Comparison of ENCODE assay signal across 1 cellular context in the genomic region with DNA sequence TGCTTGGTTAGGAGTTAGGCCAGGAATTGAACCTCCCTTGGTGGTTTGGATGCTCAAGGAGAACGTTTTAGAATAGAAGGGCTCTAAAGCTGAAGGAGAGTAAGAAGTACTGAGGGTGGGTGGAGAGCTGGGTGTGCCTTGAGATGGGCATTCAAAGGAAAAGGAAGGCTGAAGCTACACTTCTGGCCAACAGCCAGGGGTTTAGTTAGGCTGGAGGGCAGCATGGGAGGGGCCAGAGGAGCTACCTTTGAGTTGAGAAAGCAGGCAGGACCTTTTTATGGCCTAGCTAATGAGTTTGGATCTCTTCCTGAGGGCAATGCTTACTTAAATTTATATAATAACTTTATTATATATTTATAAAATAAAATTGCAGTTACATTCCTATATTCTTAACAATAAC.
TF ChIP-seq lines count a peak whose summit lies in the region.

No MANE protein-coding gene starts in this region.

TF ChIP-seq in HCT116, 20 proteins besides CTCF, POLR2A, EP300 and RAD21 (continued from another document):
- TF ChIP-seq, protein P1, sequence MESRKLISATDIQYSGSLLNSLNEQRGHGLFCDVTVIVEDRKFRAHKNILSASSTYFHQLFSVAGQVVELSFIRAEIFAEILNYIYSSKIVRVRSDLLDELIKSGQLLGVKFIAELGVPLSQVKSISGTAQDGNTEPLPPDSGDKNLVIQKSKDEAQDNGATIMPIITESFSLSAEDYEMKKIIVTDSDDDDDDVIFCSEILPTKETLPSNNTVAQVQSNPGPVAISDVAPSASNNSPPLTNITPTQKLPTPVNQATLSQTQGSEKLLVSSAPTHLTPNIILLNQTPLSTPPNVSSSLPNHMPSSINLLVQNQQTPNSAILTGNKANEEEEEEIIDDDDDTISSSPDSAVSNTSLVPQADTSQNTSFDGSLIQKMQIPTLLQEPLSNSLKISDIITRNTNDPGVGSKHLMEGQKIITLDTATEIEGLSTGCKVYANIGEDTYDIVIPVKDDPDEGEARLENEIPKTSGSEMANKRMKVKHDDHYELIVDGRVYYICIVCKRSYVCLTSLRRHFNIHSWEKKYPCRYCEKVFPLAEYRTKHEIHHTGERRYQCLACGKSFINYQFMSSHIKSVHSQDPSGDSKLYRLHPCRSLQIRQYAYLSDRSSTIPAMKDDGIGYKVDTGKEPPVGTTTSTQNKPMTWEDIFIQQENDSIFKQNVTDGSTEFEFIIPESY (IDR thresholded peaks at IDR 0.05; ENCODE audit: extremely low read depth, insufficient replicate concordance, low read length): no peak
- TF ChIP-seq TCF7L2 (IDR thresholded peaks at IDR 0.05; ENCODE audit: borderline replicate concordance, extremely low read depth, insufficient read depth, insufficient read length) (no peak), ELF1 (IDR thresholded peaks at IDR 0.05; ENCODE audit: borderline replicate concordance, low read depth) (no peak), POLR2AphosphoS5 (IDR thresholded peaks at IDR 0.05; ENCODE audit: low read depth, low read length) (no peak), SP1 (IDR thresholded peaks at IDR 0.05; ENCODE audit: low read depth) (no peak), ZNF274 (IDR thresholded peaks at IDR 0.05; ENCODE audit: low read depth, low read length) (no peak), FOSL1 (IDR thresholded peaks at IDR 0.05; ENCODE audit: low read depth) (no peak), EZH2 (IDR thresholded peaks at IDR 0.05) (no peak), SRF (IDR thresholded peaks at IDR 0.05; ENCODE audit: low read depth) (no peak), CEBPB (IDR thresholded peaks at IDR 0.05; ENCODE audit: low read depth) (no peak), EZH2phosphoT487 (IDR thresholded peaks at IDR 0.05; ENCODE audit: borderline replicate concordance) (no peak)
- TF ChIP-seq, protein P2, sequence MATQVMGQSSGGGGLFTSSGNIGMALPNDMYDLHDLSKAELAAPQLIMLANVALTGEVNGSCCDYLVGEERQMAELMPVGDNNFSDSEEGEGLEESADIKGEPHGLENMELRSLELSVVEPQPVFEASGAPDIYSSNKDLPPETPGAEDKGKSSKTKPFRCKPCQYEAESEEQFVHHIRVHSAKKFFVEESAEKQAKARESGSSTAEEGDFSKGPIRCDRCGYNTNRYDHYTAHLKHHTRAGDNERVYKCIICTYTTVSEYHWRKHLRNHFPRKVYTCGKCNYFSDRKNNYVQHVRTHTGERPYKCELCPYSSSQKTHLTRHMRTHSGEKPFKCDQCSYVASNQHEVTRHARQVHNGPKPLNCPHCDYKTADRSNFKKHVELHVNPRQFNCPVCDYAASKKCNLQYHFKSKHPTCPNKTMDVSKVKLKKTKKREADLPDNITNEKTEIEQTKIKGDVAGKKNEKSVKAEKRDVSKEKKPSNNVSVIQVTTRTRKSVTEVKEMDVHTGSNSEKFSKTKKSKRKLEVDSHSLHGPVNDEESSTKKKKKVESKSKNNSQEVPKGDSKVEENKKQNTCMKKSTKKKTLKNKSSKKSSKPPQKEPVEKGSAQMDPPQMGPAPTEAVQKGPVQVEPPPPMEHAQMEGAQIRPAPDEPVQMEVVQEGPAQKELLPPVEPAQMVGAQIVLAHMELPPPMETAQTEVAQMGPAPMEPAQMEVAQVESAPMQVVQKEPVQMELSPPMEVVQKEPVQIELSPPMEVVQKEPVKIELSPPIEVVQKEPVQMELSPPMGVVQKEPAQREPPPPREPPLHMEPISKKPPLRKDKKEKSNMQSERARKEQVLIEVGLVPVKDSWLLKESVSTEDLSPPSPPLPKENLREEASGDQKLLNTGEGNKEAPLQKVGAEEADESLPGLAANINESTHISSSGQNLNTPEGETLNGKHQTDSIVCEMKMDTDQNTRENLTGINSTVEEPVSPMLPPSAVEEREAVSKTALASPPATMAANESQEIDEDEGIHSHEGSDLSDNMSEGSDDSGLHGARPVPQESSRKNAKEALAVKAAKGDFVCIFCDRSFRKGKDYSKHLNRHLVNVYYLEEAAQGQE (IDR thresholded peaks at IDR 0.05; ENCODE audit: low read depth): no peak
